8 cellular contexts compared by ENCODE assay signal in genomic region chr11:15968461-15969130, GRCh38.
DNase-seq lines count a peak whose midpoint lies in the region; ATAC-seq, FAIRE-seq and TF ChIP-seq lines count a peak whose summit lies in the region.

No MANE protein-coding gene starts in this region.

- 81 to 83% methylated on average over 10 of the region's 10 CpGs for WGBS in pancreas, 2 donors

- H3K4me1 ChIP-seq in pancreas, result peaks cover 0 to 25% (median 7%) of the 10 kb centered on the region in 3 donors

- H3K27ac ChIP-seq in RWPE1, result peak overlapping the region; percentile 81
- peak overlapping the region in 3 of 4 donors; percentile 13 to 41 (median 22) for H3K27ac ChIP-seq in pancreas

- intact Hi-C loops in pancreas (cut with DNase I), result no loop called here

- POLR2A ChIA-PET in RWPE1 (lab: Yijun Ruan, JAX; ENCODE audit: low non-redundant PET), result interaction anchor here (0.7 kb wide), 1 partner anchor 778 kb away, joined by 6 read pairs; no protein-coding TSS in a partner anchor

- no peaks in the 10 kb centered on the region for H3K9me3 ChIP-seq in pancreas

- ATAC-seq in pancreas (peak in 3 of 4 donors; percentile 10 to 19 (median 15)), HG03432 (IDR thresholded peaks at IDR 0.05; ENCODE audit: unreplicated experiment) (no peak)
- no peak for ATAC-seq in stimulated activated naive CD8-positive, alpha-beta T cell treated with anti-CD3 and anti-CD28 coated beads, Interleukin-15, Interleukin-2, amounts not matched to agents 100 U/mL and 50 U/mL, for 24 hours

- no peak for TF ChIP-seq CTCF in RWPE1 (conservative IDR thresholded peaks at IDR 0.05; ENCODE audit: low read depth)
- no peak for TF ChIP-seq CTCF in fibroblast of villous mesenchyme (IDR thresholded peaks at IDR 0.05; ENCODE audit: insufficient read depth, low read depth, low read length)
- TF ChIP-seq CTCF in pancreas (IDR thresholded peaks at IDR 0.05), result no peak

- no peak for FAIRE-seq in pancreas (lab: Jason Lieb, UNC)

- peaks cover 0 to 3% (median 0%) of the 10 kb centered on the region in 3 donors for H3K36me3 ChIP-seq in pancreas

- DNase-seq in COLO829 (ENCODE audit: low spot score) (peak; percentile 34), RWPE1 (ENCODE audit: low spot score) (no peak), fibroblast of villous mesenchyme (ENCODE audit: low read depth) (peak; percentile 20), pancreas (no peak), NCI-H187 treated with DMSO at 0.1 percent for 48 hours (lab: John Stamatoyannopoulos, UW) (no peak)
- no peak for DNase-seq in stimulated activated naive CD8-positive, alpha-beta T cell treated with anti-CD3 and anti-CD28 coated beads, Interleukin-15, Interleukin-2, amounts not matched to agents 100 U/mL and 50 U/mL, for 24 hours
- no peak for DNase-seq in activated CD8-positive, alpha-beta memory T cell treated with anti-CD3 and anti-CD28 coated beads for 24 hours

- CTCF ChIA-PET in RWPE1 (lab: Yijun Ruan, JAX), result interaction anchor here (0.6 to 0.7 kb wide), 3 partner anchors 51 to 1044 kb away, joined by 3 to 5 read pairs (median 4); no protein-coding TSS in a partner anchor

- no peaks in the 10 kb centered on the region for H3K27me3 ChIP-seq in pancreas

- H3K4me3 ChIP-seq in fibroblast of villous mesenchyme (ENCODE audit: low read depth, low read length) (no peak overlapping the region), pancreas (no peak overlapping the region)

Comparison
In these comparisons a context has a peak if more than half of its experiments do, and no peak if none do; other contexts are left out.
1. DNase-seq: peak in COLO829 (single experiment) and fibroblast of villous mesenchyme (single experiment); none in RWPE1 (single experiment), pancreas (0 of 6), stimulated activated naive CD8-positive, alpha-beta T cell treated with anti-CD3 and anti-CD28 coated beads, Interleukin-15, Interleukin-2, amounts not matched to agents 100 U/mL and 50 U/mL, for 24 hours (single experiment), NCI-H187 treated with DMSO at 0.1 percent for 48 hours (single experiment) and activated CD8-positive, alpha-beta memory T cell treated with anti-CD3 and anti-CD28 coated beads for 24 hours (single experiment).
2. ATAC-seq: peak in pancreas (3 of 4); none in stimulated activated naive CD8-positive, alpha-beta T cell treated with anti-CD3 and anti-CD28 coated beads, Interleukin-15, Interleukin-2, amounts not matched to agents 100 U/mL and 50 U/mL, for 24 hours (single experiment) and HG03432 (single experiment).